In the genomic region with DNA sequence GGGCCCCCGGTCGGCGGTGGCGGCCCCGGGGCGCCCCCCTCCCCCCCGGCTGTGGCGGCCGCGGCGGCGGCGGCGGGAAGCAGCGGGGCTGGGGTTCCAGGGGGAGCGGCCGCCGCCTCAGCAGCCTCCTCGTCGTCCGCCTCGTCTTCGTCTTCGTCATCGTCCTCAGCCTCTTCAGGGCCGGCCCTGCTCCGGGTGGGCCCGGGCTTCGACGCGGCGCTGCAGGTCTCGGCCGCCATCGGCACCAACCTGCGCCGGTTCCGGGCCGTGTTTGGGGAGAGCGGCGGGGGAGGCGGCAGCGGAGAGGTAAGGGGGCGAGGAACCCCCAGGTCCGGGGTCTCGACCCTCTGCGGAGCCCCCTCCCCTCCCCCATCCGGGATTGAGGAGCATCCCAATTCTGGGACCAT, we compare ENCODE assay signal across 8 cellular contexts. TPM values are rescaled to one million over a fixed set of nuclear protein-coding genes. Genes with fewer than 3 reads are reported as not detected.
DNase-seq lines count a peak whose midpoint lies in the region; ATAC-seq and TF ChIP-seq lines count a peak whose summit lies in the region.

No MANE protein-coding gene starts in this region.

- peaks cover 36% of the 10 kb centered on the region for H3K4me1 ChIP-seq in iPS-18a (ENCODE audit: control insufficient read depth, low read depth, low read length)

- H3K9me3 ChIP-seq in iPS-18a (ENCODE audit: control insufficient read depth, low read depth, low read length): no peaks in the 10 kb centered on the region

- DNase-seq in Calu3 (no peak), NB4 (ENCODE audit: low read depth) (peak; percentile 56), NOMO-1 treated with DMSO at 0.1 percent for 48 hours (lab: John Stamatoyannopoulos, UW; ENCODE audit: unreplicated experiment) (no peak)
- peak; percentile 54 for DNase-seq in activated naive CD8-positive, alpha-beta T cell treated with anti-CD3 and anti-CD28 coated beads, Interleukin-2, amount 50 U/mL, for 24 hours
- peak; percentile 55 for DNase-seq in stimulated activated CD4-positive, alpha-beta T cell treated with anti-CD3 and anti-CD28 coated beads, Interleukin-15, amount 100 ng/mL, for 24 hours

- no peaks in the 10 kb centered on the region for H3K9me3 Mint-ChIP-seq in Calu3 (ENCODE audit: low read depth, unreplicated experiment)
- H3K9me3 Mint-ChIP-seq in activated naive CD8-positive, alpha-beta T cell treated with anti-CD3 and anti-CD28 coated beads, Interleukin-2, amount 50 U/mL, for 24 hours: no peaks in the 10 kb centered on the region

- H3K27ac Mint-ChIP-seq in Calu3 (ENCODE audit: unreplicated experiment): peak overlapping the region; percentile 72
- no peak overlapping the region for H3K27ac Mint-ChIP-seq in activated naive CD8-positive, alpha-beta T cell treated with anti-CD3 and anti-CD28 coated beads, Interleukin-2, amount 50 U/mL, for 24 hours

- H3K9ac ChIP-seq in iPS-18a (ENCODE audit: low read length): peak overlapping the region; percentile 84

- intact Hi-C loops in Calu3 (cut with micrococcal nuclease; ENCODE audit: unreplicated experiment): loop anchor here (5.0 kb wide), 1 partner anchor 34 kb away; a partner anchor contains a TSS

- TF ChIP-seq CTCF in Calu3 (IDR thresholded peaks at IDR 0.05; ENCODE audit: unreplicated experiment): no peak
- TF ChIP-seq CTCF in NB4 (IDR thresholded peaks at IDR 0.05; ENCODE audit: low read depth, low read length): no peak

- H3K27me3 ChIP-seq in iPS-18a (ENCODE audit: control insufficient read depth, insufficient read depth, low read length): peaks cover 6% of the 10 kb centered on the region

- H3K27me3 Mint-ChIP-seq in Calu3 (ENCODE audit: unreplicated experiment): no peaks in the 10 kb centered on the region
- H3K27me3 Mint-ChIP-seq in activated naive CD8-positive, alpha-beta T cell treated with anti-CD3 and anti-CD28 coated beads, Interleukin-2, amount 50 U/mL, for 24 hours: no peaks in the 10 kb centered on the region

- TF ChIP-seq POLR2A in NB4 (IDR thresholded peaks at IDR 0.05; ENCODE audit: extremely low read depth, insufficient read length): no peak

- peaks cover 12% of the 10 kb centered on the region for H3K4me1 Mint-ChIP-seq in Calu3 (ENCODE audit: low read depth, unreplicated experiment)
- peaks cover 45% of the 10 kb centered on the region for H3K4me1 Mint-ChIP-seq in activated naive CD8-positive, alpha-beta T cell treated with anti-CD3 and anti-CD28 coated beads, Interleukin-2, amount 50 U/mL, for 24 hours

- peak; percentile 1 for ATAC-seq in GM21786 (IDR thresholded peaks at IDR 0.05; ENCODE audit: unreplicated experiment)
- peak; percentile 7 for ATAC-seq in activated naive CD8-positive, alpha-beta T cell treated with anti-CD3 and anti-CD28 coated beads, Interleukin-2, amount 50 U/mL, for 24 hours
- no peak for ATAC-seq in HG02798 (IDR thresholded peaks at IDR 0.05; ENCODE audit: poor library complexity, unreplicated experiment)

- CTCF ChIA-PET in Calu3 (lab: Charles Lee): interaction anchor here (0.6 kb wide), 1 partner anchor 26 kb away, joined by 3 read pairs; no protein-coding TSS in a partner anchor

- H3K36me3 Mint-ChIP-seq in Calu3 (ENCODE audit: insufficient read depth, unreplicated experiment): peaks cover 50% of the 10 kb centered on the region
- H3K36me3 Mint-ChIP-seq in activated naive CD8-positive, alpha-beta T cell treated with anti-CD3 and anti-CD28 coated beads, Interleukin-2, amount 50 U/mL, for 24 hours (ENCODE audit: low read depth): peaks cover 3% of the 10 kb centered on the region

- no TSS peak for BruUV-seq in Calu3 (replicated peaks; lab: Mats Ljungman, UMichigan)

- peaks cover 21% of the 10 kb centered on the region for H3K36me3 ChIP-seq in iPS-18a (ENCODE audit: control insufficient read depth, low read depth, low read length)

- H3K27ac ChIP-seq in iPS-18a (ENCODE audit: low read length): no peak overlapping the region

- H3K4me3 ChIP-seq in NB4 (ENCODE audit: low read depth, low read length): peak overlapping the region; percentile 83
- H3K4me3 ChIP-seq in iPS-18a (ENCODE audit: low read length): peak overlapping the region; percentile 84

- H3K4me3 Mint-ChIP-seq in Calu3 (ENCODE audit: low read depth, unreplicated experiment): peak overlapping the region; percentile 88
- H3K4me3 Mint-ChIP-seq in activated naive CD8-positive, alpha-beta T cell treated with anti-CD3 and anti-CD28 coated beads, Interleukin-2, amount 50 U/mL, for 24 hours: peak overlapping the region; percentile 94

RNA-seq across cellular contexts. Expression of a gene that starts 0.3 kb away (rescaled TPM):
- total RNA-seq in Calu3 (2022): 58.1 and 61.8 TPM in 2 replicates

RNA-seq across cellular contexts. Expression of a gene that starts 35.2 kb away (rescaled TPM):
- 145 and 151 TPM in 2 replicates for total RNA-seq in Calu3 (2022)

Comparison
In these comparisons a context has a peak if more than half of its experiments do, and no peak if none do; other contexts are left out.
1. DNase-seq: peak in NB4 (single experiment), activated naive CD8-positive, alpha-beta T cell treated with anti-CD3 and anti-CD28 coated beads, Interleukin-2, amount 50 U/mL, for 24 hours (single experiment) and stimulated activated CD4-positive, alpha-beta T cell treated with anti-CD3 and anti-CD28 coated beads, Interleukin-15, amount 100 ng/mL, for 24 hours (single experiment); none in Calu3 (single experiment) and NOMO-1 treated with DMSO at 0.1 percent for 48 hours (single experiment).